2 cellular contexts compared by ENCODE assay signal in the genomic region with DNA sequence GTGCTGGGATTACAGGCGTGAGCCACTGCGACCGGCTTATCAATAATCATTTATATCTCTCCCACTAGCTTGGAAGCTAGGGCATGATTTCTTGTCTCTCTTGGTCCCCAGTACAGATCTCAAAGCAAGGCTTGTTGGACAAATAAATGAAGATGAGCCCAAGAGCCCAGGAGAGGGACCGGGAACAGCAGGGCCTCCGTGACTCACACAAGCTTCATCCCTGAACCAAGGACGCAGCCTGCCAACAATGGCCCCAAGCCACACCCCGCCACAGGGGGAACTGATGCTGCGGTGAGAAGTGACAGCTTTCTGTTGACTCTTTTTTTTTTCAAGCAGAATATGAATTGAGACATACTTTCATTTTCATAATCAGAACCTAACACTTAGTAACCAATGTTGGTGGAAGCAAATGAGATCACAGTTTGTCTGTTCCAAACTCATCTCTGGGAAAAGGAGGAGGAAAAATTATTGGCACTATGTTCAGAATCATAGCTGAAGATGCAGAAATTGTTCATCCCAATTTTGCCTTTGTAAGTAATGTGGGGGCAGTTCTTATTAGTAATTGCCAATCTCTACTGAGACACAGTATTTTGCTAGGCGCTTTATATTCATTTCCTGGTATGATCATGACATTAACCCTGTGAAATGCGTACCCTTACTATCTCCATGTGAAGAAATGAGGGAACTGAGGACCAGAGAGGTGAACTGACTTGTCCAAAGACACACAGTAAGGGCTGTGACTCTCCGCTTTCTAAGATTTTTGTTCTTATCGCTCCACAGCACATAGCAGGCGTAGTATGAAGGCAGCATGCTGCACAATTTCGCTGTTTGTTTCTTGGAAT.
TF ChIP-seq lines count a peak whose summit lies in the region.

No MANE protein-coding gene starts in this region.

TF ChIP-seq in GM12878, 131 proteins besides CTCF, POLR2A, EP300 and RAD21 (continues in another document):
- 0 out of 2 replicates have a peak, but pooled peaks have one; percentile 28 for TF ChIP-seq JUNB (IDR thresholded peaks at IDR 0.05)
- TF ChIP-seq, protein P1, sequence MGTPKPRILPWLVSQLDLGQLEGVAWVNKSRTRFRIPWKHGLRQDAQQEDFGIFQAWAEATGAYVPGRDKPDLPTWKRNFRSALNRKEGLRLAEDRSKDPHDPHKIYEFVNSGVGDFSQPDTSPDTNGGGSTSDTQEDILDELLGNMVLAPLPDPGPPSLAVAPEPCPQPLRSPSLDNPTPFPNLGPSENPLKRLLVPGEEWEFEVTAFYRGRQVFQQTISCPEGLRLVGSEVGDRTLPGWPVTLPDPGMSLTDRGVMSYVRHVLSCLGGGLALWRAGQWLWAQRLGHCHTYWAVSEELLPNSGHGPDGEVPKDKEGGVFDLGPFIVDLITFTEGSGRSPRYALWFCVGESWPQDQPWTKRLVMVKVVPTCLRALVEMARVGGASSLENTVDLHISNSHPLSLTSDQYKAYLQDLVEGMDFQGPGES (IDR thresholded peaks at IDR 0.05): no peak
- peak; percentile 23; the same call in 1 of the 2 replicates for TF ChIP-seq TCF12 (IDR thresholded peaks at IDR 0.05; ENCODE audit: low read depth, low read length)
- TF ChIP-seq IRF4 (IDR thresholded peaks at IDR 0.05; ENCODE audit: low read depth, low read length): 0 out of 2 replicates have a peak, but pooled peaks have one; percentile 50
- TF ChIP-seq ATF7 (IDR thresholded peaks at IDR 0.05; ENCODE audit: low read depth): peak; percentile 87
- TF ChIP-seq GABPA (IDR thresholded peaks at IDR 0.05; ENCODE audit: low read depth): no peak
- peak; percentile 26; the same call in 1 of the 2 replicates for TF ChIP-seq POLR2AphosphoS5 (IDR thresholded peaks at IDR 0.05; ENCODE audit: low read length)
- TF ChIP-seq CREM (IDR thresholded peaks at IDR 0.05; ENCODE audit: low read depth): peak; percentile 56; the same call in 1 of the 2 replicates
- TF ChIP-seq IKZF1 (conservative IDR thresholded peaks at IDR 0.05): peak; percentile 68
- no peak for TF ChIP-seq HSF1 (IDR thresholded peaks at IDR 0.05; ENCODE audit: low read depth, low read length)
- TF ChIP-seq TCF3 (IDR thresholded peaks at IDR 0.05; ENCODE audit: borderline replicate concordance, insufficient read depth, low read depth, low read length): no peak
- peak; percentile 96 for TF ChIP-seq ZNF384 (IDR thresholded peaks at IDR 0.05; ENCODE audit: borderline replicate concordance, low read depth, low read length)
- TF ChIP-seq PBX3 (IDR thresholded peaks at IDR 0.05; ENCODE audit: insufficient replicate concordance, low read depth, low read length): peak; percentile 55
- no peak for TF ChIP-seq FOXM1 (IDR thresholded peaks at IDR 0.05; ENCODE audit: low read depth, low read length)
- peak; percentile 17 to 35; a peak in 1 of 4 replicates for TF ChIP-seq BHLHE40 (IDR thresholded peaks at IDR 0.05; ENCODE audit: borderline replicate concordance in 1 of 2, low read depth in 2 of 2, low read length in 1 of 2)
- peak; percentile 95 for TF ChIP-seq RUNX3 (IDR thresholded peaks at IDR 0.05; ENCODE audit: low read length)
- TF ChIP-seq, protein P2, sequence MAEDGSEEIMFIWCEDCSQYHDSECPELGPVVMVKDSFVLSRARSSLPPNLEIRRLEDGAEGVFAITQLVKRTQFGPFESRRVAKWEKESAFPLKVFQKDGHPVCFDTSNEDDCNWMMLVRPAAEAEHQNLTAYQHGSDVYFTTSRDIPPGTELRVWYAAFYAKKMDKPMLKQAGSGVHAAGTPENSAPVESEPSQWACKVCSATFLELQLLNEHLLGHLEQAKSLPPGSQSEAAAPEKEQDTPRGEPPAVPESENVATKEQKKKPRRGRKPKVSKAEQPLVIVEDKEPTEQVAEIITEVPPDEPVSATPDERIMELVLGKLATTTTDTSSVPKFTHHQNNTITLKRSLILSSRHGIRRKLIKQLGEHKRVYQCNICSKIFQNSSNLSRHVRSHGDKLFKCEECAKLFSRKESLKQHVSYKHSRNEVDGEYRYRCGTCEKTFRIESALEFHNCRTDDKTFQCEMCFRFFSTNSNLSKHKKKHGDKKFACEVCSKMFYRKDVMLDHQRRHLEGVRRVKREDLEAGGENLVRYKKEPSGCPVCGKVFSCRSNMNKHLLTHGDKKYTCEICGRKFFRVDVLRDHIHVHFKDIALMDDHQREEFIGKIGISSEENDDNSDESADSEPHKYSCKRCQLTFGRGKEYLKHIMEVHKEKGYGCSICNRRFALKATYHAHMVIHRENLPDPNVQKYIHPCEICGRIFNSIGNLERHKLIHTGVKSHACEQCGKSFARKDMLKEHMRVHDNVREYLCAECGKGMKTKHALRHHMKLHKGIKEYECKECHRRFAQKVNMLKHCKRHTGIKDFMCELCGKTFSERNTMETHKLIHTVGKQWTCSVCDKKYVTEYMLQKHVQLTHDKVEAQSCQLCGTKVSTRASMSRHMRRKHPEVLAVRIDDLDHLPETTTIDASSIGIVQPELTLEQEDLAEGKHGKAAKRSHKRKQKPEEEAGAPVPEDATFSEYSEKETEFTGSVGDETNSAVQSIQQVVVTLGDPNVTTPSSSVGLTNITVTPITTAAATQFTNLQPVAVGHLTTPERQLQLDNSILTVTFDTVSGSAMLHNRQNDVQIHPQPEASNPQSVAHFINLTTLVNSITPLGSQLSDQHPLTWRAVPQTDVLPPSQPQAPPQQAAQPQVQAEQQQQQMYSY (CRISPR knock-in tag; IDR thresholded peaks at IDR 0.05): no peak
- TF ChIP-seq NFIC (IDR thresholded peaks at IDR 0.05; ENCODE audit: low read depth, low read length): peak; percentile 71; the same call in 1 of the 2 replicates
- TF ChIP-seq PAX5 (IDR thresholded peaks at IDR 0.05; ENCODE audit: borderline replicate concordance, low read depth, low read length): 0 out of 2 replicates have a peak, but pooled peaks have one; percentile 23
- TF ChIP-seq MEF2A (IDR thresholded peaks at IDR 0.05; ENCODE audit: insufficient read depth, low read depth, low read length): 0 out of 2 replicates have a peak, but pooled peaks have one; percentile 19
- peak; percentile 45; the same call in 1 of the 2 replicates for TF ChIP-seq CREB1 (IDR thresholded peaks at IDR 0.05; ENCODE audit: low read depth)
- peak; percentile 99; the same call in 1 of the 2 replicates for TF ChIP-seq ASH2L (IDR thresholded peaks at IDR 0.05; ENCODE audit: borderline replicate concordance, low read depth)

TF ChIP-seq in HepG2, 621 proteins besides CTCF, POLR2A, EP300 and RAD21 (continues in another document):
- TF ChIP-seq ZMAT3 (CRISPR knock-in tag; conservative IDR thresholded peaks at IDR 0.05) (0 out of 2 replicates have a peak, but pooled peaks have one; percentile 11), NR3C1 (CRISPR knock-in tag; IDR thresholded peaks at IDR 0.05) (no peak), RXRB (CRISPR knock-in tag; IDR thresholded peaks at IDR 0.05; ENCODE audit: borderline replicate concordance) (peak; percentile 73), ZNF276 (CRISPR knock-in tag; IDR thresholded peaks at IDR 0.05; ENCODE audit: low read depth) (no peak), ZNF382 (CRISPR knock-in tag; IDR thresholded peaks at IDR 0.05; ENCODE audit: borderline replicate concordance) (no peak), MEIS2 (CRISPR knock-in tag; IDR thresholded peaks at IDR 0.05) (no peak; the same call in 1 of the 2 replicates), FOXK1 (CRISPR knock-in tag; IDR thresholded peaks at IDR 0.05; ENCODE audit: borderline replicate concordance, low read depth) (peak; percentile 44; the same call in 1 of the 2 replicates), HMGXB3 (CRISPR knock-in tag; IDR thresholded peaks at IDR 0.05; ENCODE audit: borderline replicate concordance) (0 out of 2 replicates have a peak, but pooled peaks have one; percentile 6), SIX4 (CRISPR knock-in tag; IDR thresholded peaks at IDR 0.05) (0 out of 2 replicates have a peak, but pooled peaks have one; percentile 28), DR1 (CRISPR knock-in tag; IDR thresholded peaks at IDR 0.05) (no peak), ATF5 (CRISPR knock-in tag; IDR thresholded peaks at IDR 0.05; ENCODE audit: low read depth) (no peak), AHR (CRISPR knock-in tag; IDR thresholded peaks at IDR 0.05) (no peak), ZSCAN21 (CRISPR knock-in tag; IDR thresholded peaks at IDR 0.05; ENCODE audit: borderline replicate concordance) (no peak), ZNF713 (CRISPR knock-in tag; IDR thresholded peaks at IDR 0.05) (no peak), SP5 (CRISPR knock-in tag; IDR thresholded peaks at IDR 0.05; ENCODE audit: borderline replicate concordance, low read depth) (peak; percentile 86), KAT8 (CRISPR knock-in tag; IDR thresholded peaks at IDR 0.05) (peak; percentile 44; the same call in 1 of the 2 replicates), FOXA3 (CRISPR knock-in tag; IDR thresholded peaks at IDR 0.05) (peak; percentile 82), HMG20B (CRISPR knock-in tag; conservative IDR thresholded peaks at IDR 0.05) (peak; percentile 43; the same call in 1 of the 2 replicates), HMG20A (CRISPR knock-in tag; IDR thresholded peaks at IDR 0.05; ENCODE audit: borderline replicate concordance) (peak; percentile 83; the same call in 1 of the 2 replicates), SMAD1 (CRISPR knock-in tag; IDR thresholded peaks at IDR 0.05; ENCODE audit: borderline replicate concordance, low read depth) (no peak), ZNF460 (CRISPR knock-in tag; IDR thresholded peaks at IDR 0.05; ENCODE audit: borderline replicate concordance) (no peak), MXD4 (CRISPR knock-in tag; IDR thresholded peaks at IDR 0.05) (no peak), CHD4 (IDR thresholded peaks at IDR 0.05; ENCODE audit: borderline replicate concordance, low read length) (0 out of 2 replicates have a peak, but pooled peaks have one; percentile 73)
- TF ChIP-seq, protein P3, sequence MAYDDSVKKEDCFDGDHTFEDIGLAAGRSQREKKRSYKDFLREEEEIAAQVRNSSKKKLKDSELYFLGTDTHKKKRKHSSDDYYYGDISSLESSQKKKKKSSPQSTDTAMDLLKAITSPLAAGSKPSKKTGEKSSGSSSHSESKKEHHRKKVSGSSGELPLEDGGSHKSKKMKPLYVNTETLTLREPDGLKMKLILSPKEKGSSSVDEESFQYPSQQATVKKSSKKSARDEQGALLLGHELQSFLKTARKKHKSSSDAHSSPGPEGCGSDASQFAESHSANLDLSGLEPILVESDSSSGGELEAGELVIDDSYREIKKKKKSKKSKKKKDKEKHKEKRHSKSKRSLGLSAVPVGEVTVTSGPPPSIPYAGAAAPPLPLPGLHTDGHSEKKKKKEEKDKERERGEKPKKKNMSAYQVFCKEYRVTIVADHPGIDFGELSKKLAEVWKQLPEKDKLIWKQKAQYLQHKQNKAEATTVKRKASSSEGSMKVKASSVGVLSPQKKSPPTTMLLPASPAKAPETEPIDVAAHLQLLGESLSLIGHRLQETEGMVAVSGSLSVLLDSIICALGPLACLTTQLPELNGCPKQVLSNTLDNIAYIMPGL (CRISPR knock-in tag; IDR thresholded peaks at IDR 0.05; ENCODE audit: borderline replicate concordance in 1 of 2, low read depth in 1 of 2): peak in 1 of 2 experiments; percentile 20; a peak in 1 of 4 replicates
- TF ChIP-seq, protein P4, sequence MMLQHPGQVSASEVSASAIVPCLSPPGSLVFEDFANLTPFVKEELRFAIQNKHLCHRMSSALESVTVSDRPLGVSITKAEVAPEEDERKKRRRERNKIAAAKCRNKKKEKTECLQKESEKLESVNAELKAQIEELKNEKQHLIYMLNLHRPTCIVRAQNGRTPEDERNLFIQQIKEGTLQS (CRISPR knock-in tag; IDR thresholded peaks at IDR 0.05): peak; percentile 83
